Comparison of ENCODE assay signal across 8 cellular contexts in the genomic region with DNA sequence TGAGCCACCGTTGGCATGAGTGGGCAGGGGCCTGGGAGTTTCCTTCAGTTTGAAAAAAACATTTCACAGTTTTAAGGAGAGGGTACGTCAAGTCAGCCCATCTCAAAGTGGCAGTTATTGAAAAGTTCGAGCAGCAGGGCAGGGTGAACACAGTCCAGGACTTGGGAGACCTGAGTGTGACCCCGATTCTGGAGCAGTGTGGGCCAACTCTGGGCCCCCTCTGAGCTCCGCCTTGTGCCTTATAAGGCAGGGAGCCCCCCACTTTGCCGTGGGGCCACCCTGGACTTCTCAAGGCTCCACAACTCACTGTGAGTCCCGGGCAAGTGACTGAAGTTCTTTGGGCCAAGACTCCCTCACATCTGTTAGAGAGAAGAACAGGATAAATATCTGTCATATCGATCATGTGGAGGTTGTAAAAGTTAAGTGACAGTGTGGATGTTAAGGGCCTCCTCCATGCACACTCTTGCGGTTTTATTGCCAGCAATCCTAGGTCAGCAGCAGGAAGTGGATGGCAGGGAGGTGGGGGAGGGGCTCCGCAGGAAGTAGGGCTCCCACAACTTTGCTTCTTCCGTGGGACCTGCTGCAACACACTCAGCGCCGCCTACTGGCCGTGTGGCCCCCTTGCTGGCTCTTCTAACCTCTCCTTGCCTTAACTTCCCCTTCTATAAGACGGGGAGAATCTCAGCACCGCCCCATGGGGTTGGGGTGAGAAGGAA. TPM values are rescaled to one million over a fixed set of nuclear protein-coding genes. Genes with fewer than 3 reads are reported as not detected.
DNase-seq lines count a peak whose midpoint lies in the region; ATAC-seq, FAIRE-seq and TF ChIP-seq lines count a peak whose summit lies in the region.

No MANE protein-coding gene starts in this region.

- no peak for TF ChIP-seq POLR2A in A549 (IDR thresholded peaks at IDR 0.05; ENCODE audit: low read length)

- H3K27ac ChIP-seq in A549 (no peak overlapping the region), GM23248 (no peak overlapping the region), right cardiac atrium (ENCODE audit: low read length) (no peak overlapping the region)

- no peaks in the 10 kb centered on the region for H3K36me3 Mint-ChIP-seq in activated T-helper 17 cell treated with anti-CD3 and anti-CD28 coated beads, Interleukin-2, amount 50 U/mL, for 72 hours (ENCODE audit: low read depth)

- WGBS in A549 (ENCODE audit: missing lambda C conversion rate), result 46% methylated on average over 16 of the region's 16 CpGs
- 16 to 21% methylated on average over 16 of the region's 16 CpGs for WGBS in GM23248 (ENCODE audit: low coverage in 1 of 2, low lambda C conversion rate in 2 of 2, missing lambda C conversion rate in 2 of 2), 2 experiments
- 52% methylated on average over 16 of the region's 16 CpGs for WGBS in right cardiac atrium

- no peaks in the 10 kb centered on the region for H3K4me1 ChIP-seq in A549
- H3K4me1 ChIP-seq in GM23248 (ENCODE audit: insufficient read depth), result no peaks in the 10 kb centered on the region
- peaks cover 7% of the 10 kb centered on the region for H3K4me1 ChIP-seq in right cardiac atrium (ENCODE audit: control insufficient read depth, insufficient read depth, low read length)

- no peaks in the 10 kb centered on the region for H3F3A ChIP-seq in GM23248 (ENCODE audit: insufficient read depth)

- no peak for TF ChIP-seq EP300 in A549 (IDR thresholded peaks at IDR 0.05)

- DNase-seq in A549 (ENCODE audit: low read depth in 1 of 2, low spot score in 1 of 2), result peak; percentile 29 to 73
- DNase-seq in GM23248, result peak; percentile 6
- DNase-seq in RPMI7951 (ENCODE audit: low read depth), result peak; percentile 52
- peak; percentile 78 to 92 (median 90) for DNase-seq in right cardiac atrium
- DNase-seq in stimulated activated CD4-positive, alpha-beta T cell treated with anti-CD3 and anti-CD28 coated beads, Interleukin-15, amount 100 ng/mL, for 48 hours (ENCODE audit: low read depth in 2 of 2), result peak; percentile 76
- no peak for DNase-seq in SHP77 treated with DMSO at 0.1 percent for 48 hours (lab: John Stamatoyannopoulos, UW)

- peak overlapping the region; percentile 91 for H3K27ac Mint-ChIP-seq in activated T-helper 17 cell treated with anti-CD3 and anti-CD28 coated beads, Interleukin-2, amount 50 U/mL, for 72 hours

- no peak overlapping the region for H3K4me2 ChIP-seq in A549
- no peak overlapping the region for H3K4me2 ChIP-seq in GM23248 (ENCODE audit: unreplicated experiment)

- no peaks in the 10 kb centered on the region for H4K20me1 ChIP-seq in GM23248 (ENCODE audit: insufficient read depth)

- no peaks in the 10 kb centered on the region for H3K9me3 ChIP-seq in A549
- no peaks in the 10 kb centered on the region for H3K9me3 ChIP-seq in GM23248 (ENCODE audit: low read depth)
- H3K9me3 ChIP-seq in right cardiac atrium (ENCODE audit: control insufficient read depth, low read length), result no peaks in the 10 kb centered on the region

- peak overlapping the region; percentile 71 for H3K4me3 Mint-ChIP-seq in activated T-helper 17 cell treated with anti-CD3 and anti-CD28 coated beads, Interleukin-2, amount 50 U/mL, for 72 hours

- H3K79me2 ChIP-seq in GM23248 (ENCODE audit: insufficient read depth), result no peaks in the 10 kb centered on the region

- H3K4me1 Mint-ChIP-seq in activated T-helper 17 cell treated with anti-CD3 and anti-CD28 coated beads, Interleukin-2, amount 50 U/mL, for 72 hours, result peaks cover 8% of the 10 kb centered on the region

- peak; percentile 37 to 48; a peak in 4 of 5 replicates for TF ChIP-seq RAD21 in A549 (conservative IDR thresholded peaks at IDR 0.05 in 1 of 2, IDR thresholded peaks at IDR 0.05 in 1 of 2)

- intact Hi-C loops in right cardiac atrium (cut with DNase I), result no loop called here

- no peaks in the 10 kb centered on the region for H3K27me3 Mint-ChIP-seq in activated T-helper 17 cell treated with anti-CD3 and anti-CD28 coated beads, Interleukin-2, amount 50 U/mL, for 72 hours

- ATAC-seq in A549 (peak; percentile 18 to 71; a peak in 3 of 6 replicates), right cardiac atrium (peak; percentile 45 to 58), GM18909 (IDR thresholded peaks at IDR 0.05; ENCODE audit: poor library complexity, unreplicated experiment) (no peak)
- peak; percentile 93 for ATAC-seq in activated T-helper 17 cell treated with anti-CD3 and anti-CD28 coated beads, Interleukin-2, amount 50 U/mL, for 72 hours (replicated peaks)

- no peaks in the 10 kb centered on the region for H3K9me3 Mint-ChIP-seq in activated T-helper 17 cell treated with anti-CD3 and anti-CD28 coated beads, Interleukin-2, amount 50 U/mL, for 72 hours

- TF ChIP-seq CTCF in A549 (IDR thresholded peaks at IDR 0.05), result peak; percentile 50

- H3K27me3 ChIP-seq in GM23248 (replicated peaks; ENCODE audit: insufficient read depth), result no peaks in the 10 kb centered on the region
- no peaks in the 10 kb centered on the region for H3K27me3 ChIP-seq in right cardiac atrium (ENCODE audit: control insufficient read depth, insufficient read depth)

- H2AFZ ChIP-seq in GM23248, result no peak overlapping the region

- no peak for FAIRE-seq in A549 (lab: Jason Lieb, UNC)

- no peak overlapping the region for H3K4me3 ChIP-seq in A549
- no peak overlapping the region for H3K4me3 ChIP-seq in GM23248
- no peak overlapping the region for H3K4me3 ChIP-seq in right cardiac atrium (ENCODE audit: low read length)

- no peaks in the 10 kb centered on the region for H3K9me2 ChIP-seq in GM23248 (ENCODE audit: insufficient read depth)

- H3K36me3 ChIP-seq in GM23248 (ENCODE audit: low read depth), result no peaks in the 10 kb centered on the region

- POLR2A ChIA-PET in A549 (lab: Yijun Ruan, JAX), result no interaction called here

- CTCF ChIA-PET in A549 (lab: Yijun Ruan, JAX), result interaction anchor here (0.8 to 1.5 kb wide), 8 partner anchors 10 to 163 kb away, joined by 3 to 5 read pairs (median 4); no protein-coding TSS in a partner anchor

- H3K9ac ChIP-seq in GM23248, result no peak overlapping the region

- in situ Hi-C loops in GM23248 (cut with MboI), result no loop called here

TF ChIP-seq in A549, 52 proteins besides CTCF, POLR2A, EP300 and RAD21:
- no peak for TF ChIP-seq HOXA7 (CRISPR knock-in tag; IDR thresholded peaks at IDR 0.05)
- TF ChIP-seq SMC3 (IDR thresholded peaks at IDR 0.05), result peak; percentile 46; the same call in 2 of the 3 replicates

RNA-seq across cellular contexts. Expression of a gene that starts 38.4 kb away (rescaled TPM):
- polyA plus RNA-seq in A549 (2011; rRNA removed) (0.62 and 0.93 TPM in 2 replicates), A549 (2017; fragmentation: RNase III; extraction: RNeasy Plus Mini Kit Qiagen cat#74134 plus additional on column Dnase treatment) (0.54 to 0.87 TPM (median 0.58 TPM) in 3 replicates), GM23248 (2016; fragmentation: Nextera tagmentation; extraction: Ambion mirVana) (not detected in 2 replicates), right cardiac atrium (18.6 TPM)
- 0.61 and 0.71 TPM in 2 replicates for polyA plus RNA-seq in A549 (2012; cell fraction: cytosol; rRNA removed)
- polyA plus RNA-seq in A549 (2012; cell fraction: nucleus; rRNA removed), result 0.45 and 0.71 TPM in 2 replicates
- 1.8 and 1.9 TPM in 2 replicates for polyA minus RNA-seq in A549 (2011; rRNA and poly(A)+ RNA removed)
- total RNA-seq in GM23248 (2014; rRNA removed; shearing (Covaris generic)), result not detected in 2 replicates
- total RNA-seq in RPMI7951 (2014; rRNA removed; shearing (Covaris generic)), result 4.4 and 5.3 TPM in 2 replicates
- 1 to 10 TPM; 3.3 to 4.0 TPM for total RNA-seq in activated T-helper 17 cell treated with anti-CD3 and anti-CD28 coated beads, Interleukin-2, amount 50 U/mL, for 72 hours
- total RNA-seq in right cardiac atrium, result 10 to 100 TPM; 21.0 to 37.5 (median 32.0) TPM
